Comparison of ENCODE assay signal across 22 cellular contexts in the genomic region with DNA sequence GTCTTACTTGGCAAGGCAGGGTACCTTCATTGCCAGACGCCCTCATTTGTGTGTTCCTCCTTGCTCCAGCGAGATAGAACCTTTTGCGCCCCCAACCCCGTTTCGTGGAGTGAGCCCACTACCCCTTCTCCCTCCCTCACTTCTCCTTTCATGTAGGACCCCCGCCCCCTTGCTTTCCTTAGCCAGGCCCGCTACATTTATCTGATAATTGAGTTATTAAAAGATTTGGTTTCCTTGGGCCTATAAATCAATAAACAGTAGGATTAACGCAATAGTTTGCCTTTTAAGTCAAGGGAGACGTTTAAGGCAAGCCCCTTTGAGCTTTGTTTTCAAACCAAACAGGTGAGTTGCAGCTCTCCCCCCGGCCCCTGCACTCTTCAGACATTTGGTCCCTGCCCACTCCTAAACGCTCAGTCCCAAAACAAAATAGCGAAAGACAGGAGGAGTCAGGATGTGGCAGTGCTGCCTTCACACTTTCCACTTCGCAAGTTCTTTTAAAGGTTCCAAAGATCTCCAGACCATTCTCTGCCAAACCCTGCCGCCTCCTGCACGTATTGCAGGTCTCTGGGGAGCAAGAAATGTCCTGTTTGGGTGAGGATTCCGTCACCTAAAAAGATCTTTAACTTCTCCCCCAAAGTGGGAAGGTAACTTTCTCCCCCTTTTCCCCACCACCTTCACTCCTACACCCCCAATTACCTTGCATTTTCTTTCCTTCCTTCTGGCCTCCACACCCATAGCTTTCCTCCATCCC. TPM values are rescaled to one million over a fixed set of nuclear protein-coding genes. Genes with fewer than 3 reads are reported as not detected.
"Had no signal": no experiment of that assay in that cellular context is flagged by ENCODE, and none has a peak within 500 bp of the region (broad histone marks: within the 10 kb centered on the region; RNA-seq: fewer than 3 reads in every experiment).

No MANE protein-coding gene starts in this region.

- H3K9me3 Mint-ChIP-seq: activated CD4-positive, alpha-beta memory T cell treated with anti-CD3 and anti-CD28 coated beads, Interleukin-2, amount 10 ng/mL, durations not matched to agents 7 days and 5 days; activated naive CD4-positive, alpha-beta T cell treated with anti-CD3 and anti-CD28 coated beads for 36 hours had no signal

- H3K4me1 ChIP-seq: adrenal gland, colonic mucosa, testis had no signal

- H3K4me1 Mint-ChIP-seq: activated CD4-positive, alpha-beta memory T cell treated with anti-CD3 and anti-CD28 coated beads, Interleukin-2, amount 10 ng/mL, durations not matched to agents 7 days and 5 days; activated CD4-positive, alpha-beta T cell treated with anti-CD3 and anti-CD28 coated beads for 36 hours; immature natural killer cell; naive thymus-derived CD8-positive, alpha-beta T cell had no signal

- H3K27ac Mint-ChIP-seq: activated CD4-positive, alpha-beta memory T cell treated with anti-CD3 and anti-CD28 coated beads, Interleukin-2, amount 10 ng/mL, durations not matched to agents 7 days and 5 days; activated CD4-positive, alpha-beta T cell treated with anti-CD3 and anti-CD28 coated beads for 36 hours; activated naive CD4-positive, alpha-beta T cell treated with anti-CD3 and anti-CD28 coated beads for 36 hours; activated T-cell treated with anti-CD3 and anti-CD28 coated beads, Interleukin-2, amount 50 U/mL, for 72 hours; immature natural killer cell; stimulated activated naive CD8-positive, alpha-beta T cell treated with anti-CD3 and anti-CD28 coated beads, Interleukin-15, Interleukin-2, amounts not matched to agents 100 ng/mL and 50 ng/mL, for 24 hours had no signal

- H3K4me3 Mint-ChIP-seq: activated CD4-positive, alpha-beta memory T cell treated with anti-CD3 and anti-CD28 coated beads, Interleukin-2, amount 10 ng/mL, durations not matched to agents 7 days and 5 days; activated CD4-positive, alpha-beta T cell treated with anti-CD3 and anti-CD28 coated beads for 36 hours; activated naive CD4-positive, alpha-beta T cell treated with anti-CD3 and anti-CD28 coated beads for 36 hours; activated T-cell treated with anti-CD3 and anti-CD28 coated beads, Interleukin-2, amount 50 U/mL, for 72 hours; immature natural killer cell; naive thymus-derived CD8-positive, alpha-beta T cell; stimulated activated naive CD8-positive, alpha-beta T cell treated with anti-CD3 and anti-CD28 coated beads, Interleukin-15, Interleukin-2, amounts not matched to agents 100 ng/mL and 50 ng/mL, for 24 hours had no signal

- H3K36me3 ChIP-seq: adrenal gland, colonic mucosa, gastroesophageal sphincter had no signal

- H3K9me3 ChIP-seq: adrenal gland, colonic mucosa, gastroesophageal sphincter, mucosa of descending colon, psoas muscle, testis had no signal

- DNase-seq: activated CD4-positive, alpha-beta memory T cell treated with anti-CD3 and anti-CD28 coated beads, Interleukin-2, amount 10 ng/mL, durations not matched to agents 7 days and 5 days; activated CD4-positive, alpha-beta T cell treated with anti-CD3 and anti-CD28 coated beads for 36 hours; activated CD8-positive, alpha-beta memory T cell treated with anti-CD3 and anti-CD28 coated beads, Interleukin-2, amount 50 U/mL, for 4 hours; activated naive CD4-positive, alpha-beta T cell treated with anti-CD3 and anti-CD28 coated beads for 36 hours; activated T-cell treated with anti-CD3 and anti-CD28 coated beads, Interleukin-2, amount 50 U/mL, for 72 hours; adrenal gland; caudate nucleus; colonic mucosa; effector memory CD4-positive, alpha-beta T cell; immature natural killer cell; left colon; mucosa of descending colon; naive thymus-derived CD8-positive, alpha-beta T cell; occipital lobe; psoas muscle; stimulated activated CD4-positive, alpha-beta T cell treated with anti-CD3 and anti-CD28 coated beads, Interleukin-12 subunit alpha, Interleukin-12 subunit beta, amount 100 ng/mL, for 4 hours; stimulated activated CD4-positive, alpha-beta T cell treated with anti-CD3 and anti-CD28 coated beads, Interleukin-4, amount 100 ng/mL, for 1 hour; stimulated activated CD8-positive, alpha-beta memory T cell treated with anti-CD3 and anti-CD28 coated beads, Interleukin-4, amount 100 ng/mL, for 48 hours; testis had no signal

- H3K27ac ChIP-seq: adrenal gland, colonic mucosa, gastroesophageal sphincter, psoas muscle, testis had no signal

- H3K4me3 ChIP-seq: adrenal gland, colonic mucosa, gastroesophageal sphincter, mucosa of descending colon, psoas muscle, testis had no signal

- H3K27me3 ChIP-seq: testis had no signal

- ATAC-seq: activated CD4-positive, alpha-beta T cell treated with anti-CD3 and anti-CD28 coated beads for 36 hours; activated T-cell treated with anti-CD3 and anti-CD28 coated beads, Interleukin-2, amount 50 U/mL, for 72 hours; gastroesophageal sphincter; left colon; mucosa of descending colon; naive thymus-derived CD8-positive, alpha-beta T cell; psoas muscle had no signal

RNA-seq across cellular contexts. Expression of a gene that starts 27.6 kb away (rescaled TPM):
- total RNA-seq: activated CD4-positive, alpha-beta memory T cell treated with anti-CD3 and anti-CD28 coated beads, Interleukin-2, amount 10 ng/mL, durations not matched to agents 7 days and 5 days; activated CD4-positive, alpha-beta T cell treated with anti-CD3 and anti-CD28 coated beads for 36 hours; activated naive CD4-positive, alpha-beta T cell treated with anti-CD3 and anti-CD28 coated beads for 36 hours; activated T-cell treated with anti-CD3 and anti-CD28 coated beads, Interleukin-2, amount 50 U/mL, for 72 hours; colonic mucosa; left colon; lung microvascular endothelial cell; naive thymus-derived CD8-positive, alpha-beta T cell; occipital lobe; psoas muscle had no signal
